18 cellular contexts compared by ENCODE assay signal in the genomic region with DNA sequence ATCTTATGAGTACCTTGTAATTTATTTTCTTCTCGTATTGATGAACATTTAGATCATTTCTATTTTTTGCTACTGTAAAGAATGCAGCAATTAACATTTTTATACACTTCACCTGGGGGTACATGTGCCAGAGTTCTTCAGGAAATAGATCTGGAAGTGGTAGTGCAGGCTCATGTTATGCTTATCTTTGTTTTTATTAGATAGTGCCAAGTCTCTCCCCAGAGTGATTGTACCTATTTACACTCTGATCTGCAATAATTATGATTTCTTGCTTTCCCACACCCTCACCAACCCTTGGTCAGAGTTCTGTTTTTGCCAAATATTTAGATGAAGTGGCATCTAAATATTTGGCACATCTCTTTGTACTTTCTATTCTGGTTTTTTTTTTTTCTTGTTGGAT.
"Had no signal": no experiment of that assay in that cellular context is flagged by ENCODE, and none has a peak within 500 bp of the region (broad histone marks: within the 10 kb centered on the region; RNA-seq: fewer than 3 reads in every experiment).

No MANE protein-coding gene starts in this region.

- H3K9me3 Mint-ChIP-seq: activated naive CD8-positive, alpha-beta T cell treated with anti-CD3 and anti-CD28 coated beads for 36 hours; activated T-cell treated with anti-CD3 and anti-CD28 coated beads, Interleukin-2, amount 50 U/mL, for 72 hours; stimulated activated naive CD8-positive, alpha-beta T cell treated with anti-CD3 and anti-CD28 coated beads, Interleukin-15, amount 100 ng/mL, for 72 hours had no signal

- ATAC-seq: activated CD4-positive, CD25-positive, alpha-beta regulatory T cell treated with anti-CD3 and anti-CD28 coated beads, Interleukin-2, amount 50 U/mL, for 24 hours; activated T-cell treated with anti-CD3 and anti-CD28 coated beads, Interleukin-2, amount 50 U/mL, for 72 hours; stimulated activated naive CD8-positive, alpha-beta T cell treated with anti-CD3 and anti-CD28 coated beads, Interleukin-15, amount 100 ng/mL, for 72 hours had no signal

- DNase-seq: activated CD4-positive, alpha-beta T cell treated with anti-CD3 and anti-CD28 coated beads, Interleukin-2, amount 50 U/mL, for 1 hour; activated CD8-positive, alpha-beta memory T cell treated with anti-CD3 and anti-CD28 coated beads for 24 hours; activated CD8-positive, alpha-beta memory T cell treated with anti-CD3 and anti-CD28 coated beads, Interleukin-2, amount 50 U/mL, for 48 hours; activated naive CD8-positive, alpha-beta T cell treated with anti-CD3 and anti-CD28 coated beads for 36 hours; activated T-cell treated with anti-CD3 and anti-CD28 coated beads, Interleukin-2, amount 50 U/mL, for 72 hours; anterior cingulate cortex; central memory CD4-positive, alpha-beta T cell; colonic mucosa; lower lobe of right lung; occipital lobe; right lobe of liver; stimulated activated CD4-positive, alpha-beta T cell treated with anti-CD3 and anti-CD28 coated beads, Interleukin-4, amount 100 ng/mL, for 1 hour; stimulated activated naive CD8-positive, alpha-beta T cell treated with anti-CD3 and anti-CD28 coated beads, Interleukin-15, amount 100 ng/mL, for 72 hours; trophoblast cell had no signal

- H3K27ac Mint-ChIP-seq: activated naive CD8-positive, alpha-beta T cell treated with anti-CD3 and anti-CD28 coated beads for 36 hours; activated T-cell treated with anti-CD3 and anti-CD28 coated beads, Interleukin-2, amount 50 U/mL, for 72 hours; stimulated activated naive CD8-positive, alpha-beta T cell treated with anti-CD3 and anti-CD28 coated beads, Interleukin-15, amount 100 ng/mL, for 72 hours had no signal

- H3K4me1 Mint-ChIP-seq: activated naive CD8-positive, alpha-beta T cell treated with anti-CD3 and anti-CD28 coated beads for 36 hours; stimulated activated naive CD8-positive, alpha-beta T cell treated with anti-CD3 and anti-CD28 coated beads, Interleukin-15, amount 100 ng/mL, for 72 hours had no signal

- H3K9me3 ChIP-seq: colonic mucosa, lower lobe of right lung, right lobe of liver, vagina had no signal

- H3K4me2 ChIP-seq: smooth muscle cell had no signal

- H3K4me1 ChIP-seq: colonic mucosa, right lobe of liver, vagina had no signal

- H3K27ac ChIP-seq: colonic mucosa, vagina had no signal

- H3K36me3 ChIP-seq: colonic mucosa, lower lobe of right lung, right lobe of liver, vagina had no signal

- H3K4me3 Mint-ChIP-seq: activated naive CD8-positive, alpha-beta T cell treated with anti-CD3 and anti-CD28 coated beads for 36 hours; activated T-cell treated with anti-CD3 and anti-CD28 coated beads, Interleukin-2, amount 50 U/mL, for 72 hours; brain; stimulated activated naive CD8-positive, alpha-beta T cell treated with anti-CD3 and anti-CD28 coated beads, Interleukin-15, amount 100 ng/mL, for 72 hours had no signal

- H3K4me3 ChIP-seq: colonic mucosa, lower lobe of right lung, right lobe of liver, smooth muscle cell, vagina had no signal

- H3K27me3 Mint-ChIP-seq: activated naive CD8-positive, alpha-beta T cell treated with anti-CD3 and anti-CD28 coated beads for 36 hours; brain; stimulated activated naive CD8-positive, alpha-beta T cell treated with anti-CD3 and anti-CD28 coated beads, Interleukin-15, amount 100 ng/mL, for 72 hours had no signal

- H3K27me3 ChIP-seq: colonic mucosa, right lobe of liver, vagina had no signal
